23 cellular contexts compared by ENCODE assay signal in the genomic region with DNA sequence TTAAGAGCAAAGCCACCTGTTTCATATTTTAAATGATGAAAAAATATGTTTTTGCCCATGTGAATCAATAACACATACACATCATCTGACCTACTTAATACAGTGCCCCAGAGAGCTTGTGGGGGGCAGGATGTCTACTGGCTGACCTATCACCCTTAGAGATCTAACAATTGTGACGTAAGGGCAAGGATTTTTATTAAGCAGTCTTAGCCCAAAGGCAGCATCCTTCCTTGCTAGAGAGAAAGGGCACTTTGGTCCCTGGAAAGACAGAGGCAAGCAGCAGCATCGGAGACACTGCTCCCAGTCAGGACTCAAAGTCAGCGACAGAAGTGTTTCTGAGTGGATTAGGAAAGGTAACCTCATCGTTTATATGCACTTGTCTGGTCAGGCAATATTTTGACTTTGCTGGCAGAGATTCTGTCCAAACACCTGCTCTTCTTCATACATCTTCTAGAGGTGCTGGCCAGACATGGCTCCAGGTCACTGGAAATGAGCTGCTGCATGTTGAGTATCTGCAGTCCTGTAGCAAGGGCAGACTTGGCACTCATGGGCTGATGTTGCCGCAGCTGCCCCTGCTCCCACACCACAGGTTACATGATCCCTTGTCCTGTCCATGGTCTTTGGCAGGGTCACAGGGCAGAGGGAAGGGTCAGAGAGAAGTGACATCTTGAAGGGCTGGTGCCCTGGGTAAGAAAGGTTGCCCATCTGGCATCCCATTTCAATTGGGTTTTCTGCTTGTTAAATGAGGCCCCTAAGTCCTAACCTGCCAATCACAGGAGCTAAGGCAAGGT. TPM values are rescaled to one million over a fixed set of nuclear protein-coding genes. Genes with fewer than 3 reads are reported as not detected.
DNase-seq lines count a peak whose midpoint lies in the region; ATAC-seq and TF ChIP-seq lines count a peak whose summit lies in the region.
"Had no signal": no experiment of that assay in that cellular context is flagged by ENCODE, and none has a peak within 500 bp of the region (broad histone marks: within the 10 kb centered on the region; RNA-seq: fewer than 3 reads in every experiment).

No MANE protein-coding gene starts in this region.

- peak overlapping the region; percentile 12 for H3K4me3 Mint-ChIP-seq in activated CD8-positive, alpha-beta T cell treated with anti-CD3 and anti-CD28 coated beads for 36 hours
- no peak overlapping the region for H3K4me3 Mint-ChIP-seq in stimulated activated naive B cell treated with anti-CD40 and anti-IgM and Interleukin-4, amounts not matched to agents 10 μg/mL and 1 μg/mL and 100 μg/mL, for 72 hours
- H3K4me3 Mint-ChIP-seq: activated naive CD8-positive, alpha-beta T cell; brain; IgD-negative memory B cell; nephron had no signal

- CTCF ChIA-PET in activated CD8-positive, alpha-beta T cell treated with anti-CD3 and anti-CD28 coated beads for 36 hours (lab: Charles Lee), result interaction anchor here (1.2 to 35.9 kb wide), 7 partner anchors 17 to 138 kb away, joined by 3 to 656 read pairs (median 7); no protein-coding TSS in a partner anchor

- H3K9me3 ChIP-seq in vagina, result no peaks in the 10 kb centered on the region
- H3K9me3 ChIP-seq: HAP-1, MG63 had no signal

- no peak for TF ChIP-seq POLR2A in vagina (IDR thresholded peaks at IDR 0.05)

- H3K36me3 Mint-ChIP-seq in activated CD8-positive, alpha-beta T cell treated with anti-CD3 and anti-CD28 coated beads for 36 hours (ENCODE audit: low read depth), result peaks cover 64% of the 10 kb centered on the region
- H3K36me3 Mint-ChIP-seq in stimulated activated naive B cell treated with anti-CD40 and anti-IgM and Interleukin-4, amounts not matched to agents 10 μg/mL and 1 μg/mL and 100 μg/mL, for 72 hours, result peaks cover 25 to 51% of the 10 kb centered on the region in 2 donors

- H3K4me1 ChIP-seq in vagina, result peaks cover 23% of the 10 kb centered on the region
- H3K4me1 ChIP-seq: HAP-1 had no signal

- H3K4me1 Mint-ChIP-seq in activated CD8-positive, alpha-beta T cell treated with anti-CD3 and anti-CD28 coated beads for 36 hours (ENCODE audit: low read depth), result peaks cover 55% of the 10 kb centered on the region
- H3K4me1 Mint-ChIP-seq in stimulated activated naive B cell treated with anti-CD40 and anti-IgM and Interleukin-4, amounts not matched to agents 10 μg/mL and 1 μg/mL and 100 μg/mL, for 72 hours, result peaks cover 0 to 3% of the 10 kb centered on the region in 2 donors

- no peak for ATAC-seq in activated CD8-positive, alpha-beta T cell treated with anti-CD3 and anti-CD28 coated beads for 36 hours
- no peak for ATAC-seq in stimulated activated naive B cell treated with anti-CD40 and anti-IgM and Interleukin-4, amounts not matched to agents 10 μg/mL and 1 μg/mL and 100 μg/mL, for 72 hours (replicated peaks)

- H3K9me3 Mint-ChIP-seq in activated CD8-positive, alpha-beta T cell treated with anti-CD3 and anti-CD28 coated beads for 36 hours, result peaks cover 2% of the 10 kb centered on the region
- H3K9me3 Mint-ChIP-seq in stimulated activated naive B cell treated with anti-CD40 and anti-IgM and Interleukin-4, amounts not matched to agents 10 μg/mL and 1 μg/mL and 100 μg/mL, for 72 hours, result no peaks in the 10 kb centered on the region
- H3K9me3 Mint-ChIP-seq: brain, IgD-negative memory B cell, nephron had no signal

- peaks cover 0 to 30% of the 10 kb centered on the region in 2 donors for H3K36me3 ChIP-seq in vagina

- peak overlapping the region; percentile 15 for H3K27ac ChIP-seq in vagina

- peak overlapping the region; percentile 3 for H3K27ac Mint-ChIP-seq in activated CD8-positive, alpha-beta T cell treated with anti-CD3 and anti-CD28 coated beads for 36 hours
- no peak overlapping the region for H3K27ac Mint-ChIP-seq in stimulated activated naive B cell treated with anti-CD40 and anti-IgM and Interleukin-4, amounts not matched to agents 10 μg/mL and 1 μg/mL and 100 μg/mL, for 72 hours
- H3K27ac Mint-ChIP-seq: activated naive CD8-positive, alpha-beta T cell; brain; IgD-negative memory B cell; nephron had no signal

- H3K27me3 Mint-ChIP-seq in activated CD8-positive, alpha-beta T cell treated with anti-CD3 and anti-CD28 coated beads for 36 hours, result peaks cover 2% of the 10 kb centered on the region
- H3K27me3 Mint-ChIP-seq in stimulated activated naive B cell treated with anti-CD40 and anti-IgM and Interleukin-4, amounts not matched to agents 10 μg/mL and 1 μg/mL and 100 μg/mL, for 72 hours, result no peaks in the 10 kb centered on the region
- H3K27me3 Mint-ChIP-seq: activated naive CD8-positive, alpha-beta T cell; brain; IgD-negative memory B cell had no signal

- POLR2A ChIA-PET in activated CD8-positive, alpha-beta T cell treated with anti-CD3 and anti-CD28 coated beads for 36 hours (lab: Charles Lee), result interaction anchor here (0.9 to 1.6 kb wide), 7 partner anchors 14 to 50 kb away, joined by 3 to 6 read pairs (median 3); partner anchors contain the start of gene FYCO1

- peak; percentile 61 for DNase-seq in activated effector memory CD4-positive, alpha-beta T cell treated with anti-CD3 and anti-CD28 coated beads, Interleukin-2, amount 50 U/mL, for 16 hours
- DNase-seq in activated effector memory CD4-positive, alpha-beta T cell treated with Interleukin-2 at 50 U/mL for 16 hours, result no peak
- DNase-seq in activated CD8-positive, alpha-beta T cell treated with anti-CD3 and anti-CD28 coated beads for 36 hours, result no peak
- DNase-seq in mesenteric fat pad (ENCODE audit: low spot score), result peak; percentile 81
- no peak for DNase-seq in vagina (ENCODE audit: extremely low spot score in 2 of 2)
- no peak for DNase-seq in D341Med (ENCODE audit: low spot score)
- no peak for DNase-seq in stimulated activated naive B cell treated with anti-CD40 and anti-IgM and Interleukin-4, amounts not matched to agents 10 μg/mL and 1 μg/mL and 100 μg/mL, for 72 hours
- DNase-seq in cerebellum (ENCODE audit: low spot score), result no peak
- DNase-seq: hypothalamus, kidney, mammary epithelial cell, MG63, NCI-H1436 treated with DMSO at 0.1 percent for 48 hours, NCI-H2171 treated with DMSO at 0.1 percent for 48 hours, SHP77 treated with DMSO at 0.1 percent for 48 hours had no signal

- intact Hi-C loops in activated CD8-positive, alpha-beta T cell treated with anti-CD3 and anti-CD28 coated beads for 36 hours (cut with micrococcal nuclease), result loop anchor here (5.0 to 10.0 kb wide), 2 partner anchors 32 to 430 kb away; partner anchors contain the start of gene CCR5
- intact Hi-C loops in vagina (cut with DNase I), result no loop called here

- peak overlapping the region in 1 of 2 donors; percentile 11 for H3K4me3 ChIP-seq in vagina
- H3K4me3 ChIP-seq: coronary artery, HAP-1, MG63 had no signal

- no peak for TF ChIP-seq CTCF in activated CD8-positive, alpha-beta T cell treated with anti-CD3 and anti-CD28 coated beads for 36 hours (IDR thresholded peaks at IDR 0.05)
- TF ChIP-seq CTCF in vagina (IDR thresholded peaks at IDR 0.05), result no peak

- H3K27me3 ChIP-seq in vagina, result no peaks in the 10 kb centered on the region
- H3K27me3 ChIP-seq: MG63 had no signal

RNA-seq across cellular contexts. Expression of gene CXCR6, which starts 1.8 kb away (rescaled TPM):
- 1 to 10 TPM; 3.2 to 3.4 TPM for total RNA-seq in activated CD8-positive, alpha-beta T cell treated with anti-CD3 and anti-CD28 coated beads for 36 hours
- 0.96 TPM for total RNA-seq in mesenteric fat pad
- total RNA-seq in vagina, result 9.6 TPM
- total RNA-seq in cerebellum, result not detected
- total RNA-seq: mammary epithelial cell, skeletal muscle tissue had no signal

RNA-seq across cellular contexts. Expression of gene FYCO1, which starts 50.6 kb away (rescaled TPM):
- total RNA-seq in activated CD8-positive, alpha-beta T cell treated with anti-CD3 and anti-CD28 coated beads for 36 hours, result 10 to 100 TPM; 14.1 to 14.5 TPM
- total RNA-seq in mesenteric fat pad (43.5 TPM), vagina (45.7 TPM), cerebellum (4.7 TPM)

RNA-seq across cellular contexts. Expression of gene CCR9, which starts 58.7 kb away (rescaled TPM):
- total RNA-seq in activated CD8-positive, alpha-beta T cell treated with anti-CD3 and anti-CD28 coated beads for 36 hours, result under 1 TPM; 0.20 TPM
- total RNA-seq in mesenteric fat pad (not detected), vagina (not detected), cerebellum (not detected)
- total RNA-seq: fibroblast of villous mesenchyme, mammary epithelial cell had no signal

Comparison
In these comparisons a context has a peak if more than half of its experiments do, and no peak if none do; other contexts are left out.
1. DNase-seq: peak in activated effector memory CD4-positive, alpha-beta T cell treated with anti-CD3 and anti-CD28 coated beads, Interleukin-2, amount 50 U/mL, for 16 hours (single experiment) and mesenteric fat pad (single experiment); none in activated effector memory CD4-positive, alpha-beta T cell treated with Interleukin-2 at 50 U/mL for 16 hours (single experiment), activated CD8-positive, alpha-beta T cell treated with anti-CD3 and anti-CD28 coated beads for 36 hours (single experiment), vagina (0 of 2), D341Med (single experiment), stimulated activated naive B cell treated with anti-CD40 and anti-IgM and Interleukin-4, amounts not matched to agents 10 μg/mL and 1 μg/mL and 100 μg/mL, for 72 hours (single experiment) and cerebellum (single experiment).